In genomic region chr11:123047947-123048293, GRCh38 we compare ENCODE assay signal across 7 cellular contexts.
"Had no signal": no experiment of that assay in that cellular context is flagged by ENCODE, and none has a peak within 500 bp of the region (broad histone marks: within the 10 kb centered on the region; RNA-seq: fewer than 3 reads in every experiment).

No MANE protein-coding gene starts in this region.

- H3K4me3 ChIP-seq: K562 had no signal

- DNase-seq: IMR-90, KBM-7, KG1 had no signal

- H3K4me3 Mint-ChIP-seq: IgD-negative memory B cell had no signal

- H3K9me3 Mint-ChIP-seq: IgD-negative memory B cell had no signal

- H3K27ac ChIP-seq: HL-60 had no signal

- ATAC-seq: HepG2 had no signal

- H3K27ac Mint-ChIP-seq: IgD-negative memory B cell had no signal

- H3K27me3 Mint-ChIP-seq: IgD-negative memory B cell had no signal
